Comparison of ENCODE assay signal across 1 cellular context in genomic region chrX:119236599-119237525, GRCh38.
TF ChIP-seq lines count a peak whose summit lies in the region.

No MANE protein-coding gene starts in this region.

TF ChIP-seq in K562, 482 proteins besides CTCF, POLR2A, EP300 and RAD21 (continued from another document and continues in another):
- TF ChIP-seq, protein P1, sequence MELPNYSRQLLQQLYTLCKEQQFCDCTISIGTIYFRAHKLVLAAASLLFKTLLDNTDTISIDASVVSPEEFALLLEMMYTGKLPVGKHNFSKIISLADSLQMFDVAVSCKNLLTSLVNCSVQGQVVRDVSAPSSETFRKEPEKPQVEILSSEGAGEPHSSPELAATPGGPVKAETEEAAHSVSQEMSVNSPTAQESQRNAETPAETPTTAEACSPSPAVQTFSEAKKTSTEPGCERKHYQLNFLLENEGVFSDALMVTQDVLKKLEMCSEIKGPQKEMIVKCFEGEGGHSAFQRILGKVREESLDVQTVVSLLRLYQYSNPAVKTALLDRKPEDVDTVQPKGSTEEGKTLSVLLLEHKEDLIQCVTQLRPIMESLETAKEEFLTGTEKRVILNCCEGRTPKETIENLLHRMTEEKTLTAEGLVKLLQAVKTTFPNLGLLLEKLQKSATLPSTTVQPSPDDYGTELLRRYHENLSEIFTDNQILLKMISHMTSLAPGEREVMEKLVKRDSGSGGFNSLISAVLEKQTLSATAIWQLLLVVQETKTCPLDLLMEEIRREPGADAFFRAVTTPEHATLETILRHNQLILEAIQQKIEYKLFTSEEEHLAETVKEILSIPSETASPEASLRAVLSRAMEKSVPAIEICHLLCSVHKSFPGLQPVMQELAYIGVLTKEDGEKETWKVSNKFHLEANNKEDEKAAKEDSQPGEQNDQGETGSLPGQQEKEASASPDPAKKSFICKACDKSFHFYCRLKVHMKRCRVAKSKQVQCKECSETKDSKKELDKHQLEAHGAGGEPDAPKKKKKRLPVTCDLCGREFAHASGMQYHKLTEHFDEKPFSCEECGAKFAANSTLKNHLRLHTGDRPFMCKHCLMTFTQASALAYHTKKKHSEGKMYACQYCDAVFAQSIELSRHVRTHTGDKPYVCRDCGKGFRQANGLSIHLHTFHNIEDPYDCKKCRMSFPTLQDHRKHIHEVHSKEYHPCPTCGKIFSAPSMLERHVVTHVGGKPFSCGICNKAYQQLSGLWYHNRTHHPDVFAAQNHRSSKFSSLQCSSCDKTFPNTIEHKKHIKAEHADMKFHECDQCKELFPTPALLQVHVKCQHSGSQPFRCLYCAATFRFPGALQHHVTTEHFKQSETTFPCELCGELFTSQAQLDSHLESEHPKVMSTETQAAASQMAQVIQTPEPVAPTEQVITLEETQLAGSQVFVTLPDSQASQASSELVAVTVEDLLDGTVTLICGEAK (IDR thresholded peaks at IDR 0.05): peak; percentile 26; the same call in 1 of the 2 replicates
- TF ChIP-seq, protein P1 (CRISPR knock-in tag; IDR thresholded peaks at IDR 0.05): no peak
- TF ChIP-seq ZNF717 (CRISPR knock-in tag; IDR thresholded peaks at IDR 0.05): no peak
- TF ChIP-seq YY1 (IDR thresholded peaks at IDR 0.05; ENCODE audit: borderline replicate concordance in 1 of 3, control insufficient read depth in 1 of 3, extremely low read depth in 1 of 3, insufficient read depth in 3 of 3, insufficient read length in 1 of 3, insufficient replicate concordance in 2 of 3, low read depth in 1 of 3, low read length in 2 of 3): peak in 1 of 3 experiments; percentile 66
- TF ChIP-seq POLR2B (IDR thresholded peaks at IDR 0.05; ENCODE audit: low read depth, partially characterized antibody): no peak
- no peak for TF ChIP-seq DPF2 (IDR thresholded peaks at IDR 0.05)
- TF ChIP-seq, protein P2, sequence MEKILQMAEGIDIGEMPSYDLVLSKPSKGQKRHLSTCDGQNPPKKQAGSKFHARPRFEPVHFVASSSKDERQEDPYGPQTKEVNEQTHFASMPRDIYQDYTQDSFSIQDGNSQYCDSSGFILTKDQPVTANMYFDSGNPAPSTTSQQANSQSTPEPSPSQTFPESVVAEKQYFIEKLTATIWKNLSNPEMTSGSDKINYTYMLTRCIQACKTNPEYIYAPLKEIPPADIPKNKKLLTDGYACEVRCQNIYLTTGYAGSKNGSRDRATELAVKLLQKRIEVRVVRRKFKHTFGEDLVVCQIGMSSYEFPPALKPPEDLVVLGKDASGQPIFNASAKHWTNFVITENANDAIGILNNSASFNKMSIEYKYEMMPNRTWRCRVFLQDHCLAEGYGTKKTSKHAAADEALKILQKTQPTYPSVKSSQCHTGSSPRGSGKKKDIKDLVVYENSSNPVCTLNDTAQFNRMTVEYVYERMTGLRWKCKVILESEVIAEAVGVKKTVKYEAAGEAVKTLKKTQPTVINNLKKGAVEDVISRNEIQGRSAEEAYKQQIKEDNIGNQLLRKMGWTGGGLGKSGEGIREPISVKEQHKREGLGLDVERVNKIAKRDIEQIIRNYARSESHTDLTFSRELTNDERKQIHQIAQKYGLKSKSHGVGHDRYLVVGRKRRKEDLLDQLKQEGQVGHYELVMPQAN (IDR thresholded peaks at IDR 0.05; ENCODE audit: borderline replicate concordance): 0 out of 2 replicates have a peak, but pooled peaks have one; percentile 47
- TF ChIP-seq CTBP1 (IDR thresholded peaks at IDR 0.05; ENCODE audit: borderline replicate concordance): 0 out of 2 replicates have a peak, but pooled peaks have one; percentile 8
- no peak for TF ChIP-seq ZNF354B (CRISPR knock-in tag; IDR thresholded peaks at IDR 0.05)
- no peak for TF ChIP-seq FOXJ2 (tag; IDR thresholded peaks at IDR 0.05)
- peak; percentile 48; the same call in 1 of the 2 replicates for TF ChIP-seq ZBTB7A (IDR thresholded peaks at IDR 0.05; ENCODE audit: borderline replicate concordance, control insufficient read depth, low read depth, low read length)
- TF ChIP-seq CBX8 (IDR thresholded peaks at IDR 0.05; ENCODE audit: borderline replicate concordance, extremely low read depth, low read depth, low read length, poor library complexity, severe bottlenecking): no peak
- TF ChIP-seq FIP1L1 (IDR thresholded peaks at IDR 0.05; ENCODE audit: low read depth, low read length, poor library complexity, severe bottlenecking): peak; percentile 9
- TF ChIP-seq RBFOX2 (IDR thresholded peaks at IDR 0.05; ENCODE audit: low read depth, low read length): peak; percentile 21; the same call in 1 of the 2 replicates
- TF ChIP-seq GTF2F1 (IDR thresholded peaks at IDR 0.05; ENCODE audit: low read depth, low read length): no peak
- peak; percentile 54; the same call in 1 of the 2 replicates for TF ChIP-seq ZFX (CRISPR knock-in tag; IDR thresholded peaks at IDR 0.05)
- TF ChIP-seq CBFA2T2 (conservative IDR thresholded peaks at IDR 0.05): no peak
- peak in 1 of 2 experiments; percentile 63; a peak in 1 of 4 replicates for TF ChIP-seq KDM1A (IDR thresholded peaks at IDR 0.05)
- no peak for TF ChIP-seq ZNF780A (CRISPR knock-in tag; IDR thresholded peaks at IDR 0.05)
- no peak for TF ChIP-seq SIN3A (IDR thresholded peaks at IDR 0.05; ENCODE audit: borderline replicate concordance in 2 of 2, control insufficient read depth in 1 of 2, low read depth in 2 of 2, low read length in 2 of 2)
- no peak for TF ChIP-seq NBN (IDR thresholded peaks at IDR 0.05; ENCODE audit: low read depth)
- TF ChIP-seq, protein P3, sequence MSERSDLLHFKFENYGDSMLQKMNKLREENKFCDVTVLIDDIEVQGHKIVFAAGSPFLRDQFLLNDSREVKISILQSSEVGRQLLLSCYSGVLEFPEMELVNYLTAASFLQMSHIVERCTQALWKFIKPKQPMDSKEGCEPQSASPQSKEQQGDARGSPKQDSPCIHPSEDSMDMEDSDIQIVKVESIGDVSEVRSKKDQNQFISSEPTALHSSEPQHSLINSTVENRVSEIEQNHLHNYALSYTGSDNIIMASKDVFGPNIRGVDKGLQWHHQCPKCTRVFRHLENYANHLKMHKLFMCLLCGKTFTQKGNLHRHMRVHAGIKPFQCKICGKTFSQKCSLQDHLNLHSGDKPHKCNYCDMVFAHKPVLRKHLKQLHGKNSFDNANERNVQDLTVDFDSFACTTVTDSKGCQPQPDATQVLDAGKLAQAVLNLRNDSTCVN (CRISPR knock-in tag; IDR thresholded peaks at IDR 0.05): 0 out of 2 replicates have a peak, but pooled peaks have one; percentile 11
- TF ChIP-seq, protein P4, sequence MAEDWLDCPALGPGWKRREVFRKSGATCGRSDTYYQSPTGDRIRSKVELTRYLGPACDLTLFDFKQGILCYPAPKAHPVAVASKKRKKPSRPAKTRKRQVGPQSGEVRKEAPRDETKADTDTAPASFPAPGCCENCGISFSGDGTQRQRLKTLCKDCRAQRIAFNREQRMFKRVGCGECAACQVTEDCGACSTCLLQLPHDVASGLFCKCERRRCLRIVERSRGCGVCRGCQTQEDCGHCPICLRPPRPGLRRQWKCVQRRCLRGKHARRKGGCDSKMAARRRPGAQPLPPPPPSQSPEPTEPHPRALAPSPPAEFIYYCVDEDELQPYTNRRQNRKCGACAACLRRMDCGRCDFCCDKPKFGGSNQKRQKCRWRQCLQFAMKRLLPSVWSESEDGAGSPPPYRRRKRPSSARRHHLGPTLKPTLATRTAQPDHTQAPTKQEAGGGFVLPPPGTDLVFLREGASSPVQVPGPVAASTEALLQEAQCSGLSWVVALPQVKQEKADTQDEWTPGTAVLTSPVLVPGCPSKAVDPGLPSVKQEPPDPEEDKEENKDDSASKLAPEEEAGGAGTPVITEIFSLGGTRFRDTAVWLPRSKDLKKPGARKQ (CRISPR knock-in tag; IDR thresholded peaks at IDR 0.05): no peak
- no peak for TF ChIP-seq MNT (conservative IDR thresholded peaks at IDR 0.05)
- peak; percentile 54 for TF ChIP-seq KDM5B (IDR thresholded peaks at IDR 0.05; ENCODE audit: insufficient replicate concordance, low read depth, low read length)
- TF ChIP-seq PCBP1 (IDR thresholded peaks at IDR 0.05; ENCODE audit: low read depth, low read length, poor library complexity, severe bottlenecking): peak; percentile 34
- no peak for TF ChIP-seq HDAC2 (IDR thresholded peaks at IDR 0.05)
- no peak for TF ChIP-seq NFYB (IDR thresholded peaks at IDR 0.05; ENCODE audit: extremely low read depth, insufficient read length)
- TF ChIP-seq ARID4B (CRISPR knock-in tag; IDR thresholded peaks at IDR 0.05): no peak
- TF ChIP-seq NRF1 (conservative IDR thresholded peaks at IDR 0.05 in 1 of 2, IDR thresholded peaks at IDR 0.05 in 1 of 2): peak; percentile 45 to 54
- no peak for TF ChIP-seq MCM7 (IDR thresholded peaks at IDR 0.05)
- 0 out of 2 replicates have a peak, but pooled peaks have one; percentile 43 for TF ChIP-seq E2F1 (CRISPR knock-in tag; IDR thresholded peaks at IDR 0.05)
- TF ChIP-seq EP400 (IDR thresholded peaks at IDR 0.05): peak; percentile 13; the same call in 1 of the 2 replicates
- TF ChIP-seq ZNF277 (CRISPR knock-in tag; IDR thresholded peaks at IDR 0.05; ENCODE audit: borderline replicate concordance): no peak
- TF ChIP-seq TEAD1 (CRISPR knock-in tag; IDR thresholded peaks at IDR 0.05): no peak
